ENCODE assay signal across 16 cellular contexts in genomic region chr6:10479939-10480700, GRCh38.
"Had no signal": no experiment of that assay in that cellular context is flagged by ENCODE, and none has a peak within 500 bp of the region (broad histone marks: within the 10 kb centered on the region; RNA-seq: fewer than 3 reads in every experiment).

No MANE protein-coding gene starts in this region.

- H3K4me1 Mint-ChIP-seq: nephron progenitor cell had no signal

- H3K4me1 ChIP-seq: prostate gland, right lobe of liver, suprapubic skin had no signal

- H3K27ac Mint-ChIP-seq: activated T-helper 1 cell treated with anti-CD3 and anti-CD28 coated beads, Interleukin-12 subunit alpha, Interleukin-12 subunit beta, Interleukin-2, Interleukin-4 antibody, amounts not matched to agents 30 ng/mL and 10 ng/mL and 1 ng/mL, durations not matched to agents 14 hours and 24 hours and 36 hours; nephron progenitor cell; T-cell had no signal

- H3K9me3 Mint-ChIP-seq: activated T-helper 1 cell treated with anti-CD3 and anti-CD28 coated beads, Interleukin-12 subunit alpha, Interleukin-12 subunit beta, Interleukin-2, Interleukin-4 antibody, amounts not matched to agents 30 ng/mL and 10 ng/mL and 1 ng/mL, durations not matched to agents 14 hours and 24 hours and 36 hours; T-cell had no signal

- DNase-seq: activated naive CD4-positive, alpha-beta T cell; anterior cingulate cortex; glutamatergic neuron; left ventricle myocardium superior; mesenchymal stem cell; nephron progenitor cell; right lobe of liver; stimulated activated naive CD8-positive, alpha-beta T cell treated with anti-CD3 and anti-CD28 coated beads, Interleukin-15, Interleukin-2, amounts not matched to agents 100 U/mL and 50 U/mL, for 24 hours; T-cell; T-helper 9 cell; trophoblast cell had no signal

- H3K4me3 Mint-ChIP-seq: activated T-helper 1 cell treated with anti-CD3 and anti-CD28 coated beads, Interleukin-12 subunit alpha, Interleukin-12 subunit beta, Interleukin-2, Interleukin-4 antibody, amounts not matched to agents 30 ng/mL and 10 ng/mL and 1 ng/mL, durations not matched to agents 14 hours and 24 hours and 36 hours; nephron progenitor cell; T-cell had no signal

- H3K9me3 ChIP-seq: prostate gland, right lobe of liver, suprapubic skin had no signal

- H3K27ac ChIP-seq: cardiac muscle cell, prostate gland, right lobe of liver, suprapubic skin had no signal

- H3K36me3 ChIP-seq: cardiac muscle cell, prostate gland, right lobe of liver, suprapubic skin had no signal

- H3K36me3 Mint-ChIP-seq: T-cell had no signal

- H3K4me3 ChIP-seq: cardiac muscle cell, prostate gland, right lobe of liver, suprapubic skin had no signal

- ATAC-seq: esophagus mucosa; left ventricle myocardium superior; right lobe of liver; stimulated activated naive CD8-positive, alpha-beta T cell treated with anti-CD3 and anti-CD28 coated beads, Interleukin-15, Interleukin-2, amounts not matched to agents 100 U/mL and 50 U/mL, for 24 hours; T-cell had no signal

- H3K27me3 ChIP-seq: cardiac muscle cell, right lobe of liver had no signal
